Comparison of ENCODE assay signal across 10 cellular contexts in genomic region chr10:78552261-78552811, GRCh38.
DNase-seq lines count a peak whose midpoint lies in the region; ATAC-seq and TF ChIP-seq lines count a peak whose summit lies in the region.
"Had no signal": no experiment of that assay in that cellular context is flagged by ENCODE, and none has a peak within 500 bp of the region (broad histone marks: within the 10 kb centered on the region; RNA-seq: fewer than 3 reads in every experiment).

No MANE protein-coding gene starts in this region.

- ATAC-seq in lung (ENCODE audit: insufficient read depth, low FRiP score) (peak; percentile 27), T-helper 17 cell (no peak)

- H3K27me3 Mint-ChIP-seq in endodermal cell (ENCODE audit: insufficient read depth): peaks cover 15% of the 10 kb centered on the region
- peaks cover 22% of the 10 kb centered on the region for H3K27me3 Mint-ChIP-seq in T-helper 17 cell

- no peak for TF ChIP-seq CTCF in endodermal cell (conservative IDR thresholded peaks at IDR 0.05)
- TF ChIP-seq CTCF in lung (IDR thresholded peaks at IDR 0.05; ENCODE audit: control extremely low read depth, extremely low read depth): no peak
- TF ChIP-seq CTCF in stomach (IDR thresholded peaks at IDR 0.05): no peak
- no peak for TF ChIP-seq CTCF in GM20000 (IDR thresholded peaks at IDR 0.05; ENCODE audit: extremely low read depth, missing control alignments)

- no peaks in the 10 kb centered on the region for H3K9me3 Mint-ChIP-seq in endodermal cell

- H3K27ac Mint-ChIP-seq in endodermal cell: no peak overlapping the region
- H3K27ac Mint-ChIP-seq in T-helper 17 cell: no peak overlapping the region

- no peaks in the 10 kb centered on the region for H3K9me3 ChIP-seq in endodermal cell (ENCODE audit: control insufficient read depth, low read length)
- no peaks in the 10 kb centered on the region for H3K9me3 ChIP-seq in lung (ENCODE audit: control insufficient read depth in 2 of 2, insufficient read depth in 1 of 2, low read length in 1 of 2)
- H3K9me3 ChIP-seq in stomach: no peaks in the 10 kb centered on the region
- H3K9me3 ChIP-seq in T-helper 17 cell (ENCODE audit: control insufficient read depth, low read length, poor library complexity, severe bottlenecking): no peaks in the 10 kb centered on the region

- peak; percentile 29 for DNase-seq in GM04503 (ENCODE audit: low read depth)
- DNase-seq in endodermal cell: peak; percentile 60
- no peak for DNase-seq in lung (ENCODE audit: low spot score)
- no peak for DNase-seq in stomach
- DNase-seq in GM20000 (ENCODE audit: low spot score): no peak
- DNase-seq in T-helper 17 cell: no peak
- no peak for DNase-seq in activated CD4-positive, CD25-positive, alpha-beta regulatory T cell treated with anti-CD3 and anti-CD28 coated beads, Interleukin-2, amount 50 U/mL, for 72 hours
- DNase-seq in NCI-H1930 (lab: John Stamatoyannopoulos, UW): no peak
- DNase-seq: DMS53, SIG-M5 had no signal

- no peaks in the 10 kb centered on the region for H3K36me3 ChIP-seq in endodermal cell (ENCODE audit: control insufficient read depth, insufficient read depth, low read length)
- H3K36me3 ChIP-seq in lung (ENCODE audit: control insufficient read depth in 2 of 2, insufficient read depth in 2 of 2, low read length in 2 of 2): no peaks in the 10 kb centered on the region
- H3K36me3 ChIP-seq in stomach: no peaks in the 10 kb centered on the region

- H3K27ac ChIP-seq in endodermal cell (ENCODE audit: low read depth, low read length) (peak overlapping the region; percentile 93), lung (ENCODE audit: low read depth in 1 of 2, low read length in 1 of 2) (peak overlapping the region in 1 of 2 donors; percentile 46), stomach (peak overlapping the region in 4 of 5 donors; percentile 47 to 71 (median 58))

- no peaks in the 10 kb centered on the region for H3K36me3 Mint-ChIP-seq in endodermal cell (ENCODE audit: low read depth)
- H3K36me3 Mint-ChIP-seq in T-helper 17 cell (ENCODE audit: low read depth): peaks cover 5% of the 10 kb centered on the region

- H3K4me1 ChIP-seq in endodermal cell (ENCODE audit: control insufficient read depth, insufficient read depth, low read length): peaks cover 11% of the 10 kb centered on the region
- H3K4me1 ChIP-seq in lung (ENCODE audit: control insufficient read depth in 2 of 2, insufficient read depth in 2 of 2, low read length in 2 of 2): peaks cover 0 to 4% of the 10 kb centered on the region in 2 donors
- H3K4me1 ChIP-seq in stomach: peaks cover 5 to 27% (median 13%) of the 10 kb centered on the region in 4 donors

- TF ChIP-seq EP300 in stomach (IDR thresholded peaks at IDR 0.05): no peak

- no peak for TF ChIP-seq POLR2A in stomach (IDR thresholded peaks at IDR 0.05)

- H3K4me3 Mint-ChIP-seq in endodermal cell: no peak overlapping the region
- no peak overlapping the region for H3K4me3 Mint-ChIP-seq in T-helper 17 cell

- 43 to 59% methylated on average over 7 of the region's 7 CpGs for WGBS in endodermal cell (ENCODE audit: insufficient coverage in 1 of 2, insufficient read length in 1 of 2), 2 experiments
- WGBS in lung, 2 donors: 51 to 52% methylated on average over 7 of the region's 7 CpGs
- WGBS in stomach, 5 donors: 45 to 67% (median 58%) methylated on average over 7 of the region's 7 CpGs

- no peak overlapping the region for H3K9ac ChIP-seq in endodermal cell (ENCODE audit: extremely low read depth, low read length, poor library complexity, severe bottlenecking)

- H3K4me1 Mint-ChIP-seq in endodermal cell (peaks cover 41% of the 10 kb centered on the region), T-helper 17 cell (peaks cover 6% of the 10 kb centered on the region)

- H3K4me3 ChIP-seq in endodermal cell (ENCODE audit: low read length): no peak overlapping the region
- H3K4me3 ChIP-seq in lung: no peak overlapping the region
- H3K4me3 ChIP-seq in stomach: no peak overlapping the region

- H3K27me3 ChIP-seq in endodermal cell (ENCODE audit: control insufficient read depth, insufficient read depth, low read length, poor library complexity, severe bottlenecking) (peaks cover 14% of the 10 kb centered on the region), lung (ENCODE audit: control insufficient read depth, insufficient read depth) (no peaks in the 10 kb centered on the region), stomach (no peaks in the 10 kb centered on the region)

- intact Hi-C loops in stomach (cut with DNase I; ENCODE audit: low total_unique reads): no loop called here

Comparison
In these comparisons a context has a peak if more than half of its experiments do, and no peak if none do; other contexts are left out.
1. DNase-seq: peak in GM04503 (single experiment) and endodermal cell (single experiment); none in lung (single experiment), stomach (single experiment), GM20000 (single experiment), T-helper 17 cell (0 of 3), activated CD4-positive, CD25-positive, alpha-beta regulatory T cell treated with anti-CD3 and anti-CD28 coated beads, Interleukin-2, amount 50 U/mL, for 72 hours (single experiment) and NCI-H1930 (0 of 2).